ENCODE assay signal across 17 cellular contexts in the genomic region with DNA sequence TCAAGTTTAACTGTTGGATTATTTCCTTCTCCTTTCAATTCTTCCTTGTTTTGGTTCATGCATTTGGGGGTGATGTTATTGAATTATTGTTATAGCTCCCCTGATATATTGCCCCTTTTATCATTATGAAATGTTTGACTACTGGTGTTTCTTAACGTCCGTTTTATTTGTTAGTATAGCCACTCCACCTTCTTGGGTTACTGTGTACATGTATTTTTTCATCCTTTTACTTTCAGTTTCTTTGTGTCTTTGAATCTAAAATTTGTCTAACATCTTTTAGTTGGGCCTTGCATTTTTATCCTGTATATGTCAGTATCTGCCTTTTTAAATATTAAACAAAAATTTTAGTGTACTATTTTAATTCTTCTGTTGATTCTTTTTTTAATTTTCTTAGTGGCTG.
DNase-seq lines count a peak whose midpoint lies in the region; ATAC-seq, FAIRE-seq and TF ChIP-seq lines count a peak whose summit lies in the region.
"Had no signal": no experiment of that assay in that cellular context is flagged by ENCODE, and none has a peak within 500 bp of the region (broad histone marks: within the 10 kb centered on the region; RNA-seq: fewer than 3 reads in every experiment).

No MANE protein-coding gene starts in this region.

- H3K4me1 Mint-ChIP-seq in activated CD4-positive, alpha-beta T cell treated with anti-CD3 and anti-CD28 coated beads, Interleukin-2, amount 10 ng/mL, durations not matched to agents 24 days and 14 days = peaks cover 26% of the 10 kb centered on the region
- H3K4me1 Mint-ChIP-seq in T-helper 17 cell = peaks cover 32% of the 10 kb centered on the region

- H3K4me3 ChIP-seq in sigmoid colon = peak overlapping the region in 1 of 4 donors; percentile 7
- H3K4me3 ChIP-seq: SJCRH30 had no signal

- TF ChIP-seq CTCF in sigmoid colon (IDR thresholded peaks at IDR 0.05) = no peak

- H3K9me3 ChIP-seq in T-helper 17 cell (ENCODE audit: control insufficient read depth, low read length, poor library complexity, severe bottlenecking) (no peaks in the 10 kb centered on the region), sigmoid colon (no peaks in the 10 kb centered on the region)
- H3K9me3 ChIP-seq: SJCRH30 had no signal

- no peak for DNase-seq in activated CD4-positive, alpha-beta T cell treated with anti-CD3 and anti-CD28 coated beads, Interleukin-2, amount 10 ng/mL, durations not matched to agents 24 days and 14 days
- DNase-seq in activated CD4-positive, alpha-beta T cell treated with anti-CD3 and anti-CD28 coated beads, Interleukin-2, amount 50 U/mL, for 1 hour = no peak
- DNase-seq in T-helper 17 cell (no peak), sigmoid colon (no peak), NK-92 (lab: John Stamatoyannopoulos, UW; ENCODE audit: unreplicated experiment) (no peak)
- DNase-seq: activated CD4-positive, CD25-positive, alpha-beta regulatory T cell; activated gamma-delta T cell; central memory CD4-positive, alpha-beta T cell; erythroblast; mesendoderm; NCI-H187 treated with DMSO at 0.1 percent for 48 hours; posterior cingulate gyrus; SJCRH30 had no signal

- no peak for ATAC-seq in T-helper 17 cell
- ATAC-seq in HG02588 (IDR thresholded peaks at IDR 0.05; ENCODE audit: unreplicated experiment) = no peak
- no peak for ATAC-seq in HG02973 (IDR thresholded peaks at IDR 0.05; ENCODE audit: unreplicated experiment)

- H3K27ac ChIP-seq in sigmoid colon = peak overlapping the region; percentile 16 to 69 (median 58)
- H3K27ac ChIP-seq: HL-60, SJCRH30 had no signal

- intact Hi-C loops in activated CD4-positive, alpha-beta T cell treated with anti-CD3 and anti-CD28 coated beads, Interleukin-2, amount 10 ng/mL, durations not matched to agents 24 days and 14 days (cut with micrococcal nuclease) = no loop called here
- intact Hi-C loops in sigmoid colon (cut with DNase I) = no loop called here

- peaks cover 58% of the 10 kb centered on the region for H3K36me3 Mint-ChIP-seq in activated CD4-positive, alpha-beta T cell treated with anti-CD3 and anti-CD28 coated beads, Interleukin-2, amount 10 ng/mL, durations not matched to agents 24 days and 14 days (ENCODE audit: low read depth)
- H3K36me3 Mint-ChIP-seq in T-helper 17 cell (ENCODE audit: low read depth) = peaks cover 15% of the 10 kb centered on the region

- no peaks in the 10 kb centered on the region for H3K27me3 Mint-ChIP-seq in activated CD4-positive, alpha-beta T cell treated with anti-CD3 and anti-CD28 coated beads, Interleukin-2, amount 10 ng/mL, durations not matched to agents 24 days and 14 days
- H3K27me3 Mint-ChIP-seq in T-helper 17 cell = no peaks in the 10 kb centered on the region

- peak; percentile 39 for FAIRE-seq in endometrium (lab: Jason Lieb, UNC)

- H3K27me3 ChIP-seq in sigmoid colon = no peaks in the 10 kb centered on the region
- H3K27me3 ChIP-seq: SJCRH30 had no signal

- H3K27ac Mint-ChIP-seq in activated CD4-positive, alpha-beta T cell treated with anti-CD3 and anti-CD28 coated beads, Interleukin-2, amount 10 ng/mL, durations not matched to agents 24 days and 14 days = peak overlapping the region; percentile 83
- H3K27ac Mint-ChIP-seq in T-helper 17 cell = peak overlapping the region; percentile 81

- H3K4me3 Mint-ChIP-seq in activated CD4-positive, alpha-beta T cell treated with anti-CD3 and anti-CD28 coated beads, Interleukin-2, amount 10 ng/mL, durations not matched to agents 24 days and 14 days = peak overlapping the region; percentile 75
- peak overlapping the region; percentile 64 for H3K4me3 Mint-ChIP-seq in T-helper 17 cell

- no peak for TF ChIP-seq EP300 in sigmoid colon (IDR thresholded peaks at IDR 0.05)

- peaks cover 8 to 40% (median 13%) of the 10 kb centered on the region in 4 donors for H3K36me3 ChIP-seq in sigmoid colon

- no peak for TF ChIP-seq POLR2A in sigmoid colon (IDR thresholded peaks at IDR 0.05)

- 6 to 19% methylated on average over 2 of the region's 2 CpGs for WGBS in sigmoid colon, 2 donors

- H3K4me1 ChIP-seq in sigmoid colon = peaks cover 0 to 53% (median 30%) of the 10 kb centered on the region in 4 donors
- H3K4me1 ChIP-seq: SJCRH30 had no signal

- no peaks in the 10 kb centered on the region for H3K9me3 Mint-ChIP-seq in activated CD4-positive, alpha-beta T cell treated with anti-CD3 and anti-CD28 coated beads, Interleukin-2, amount 10 ng/mL, durations not matched to agents 24 days and 14 days
